In the genomic region with DNA sequence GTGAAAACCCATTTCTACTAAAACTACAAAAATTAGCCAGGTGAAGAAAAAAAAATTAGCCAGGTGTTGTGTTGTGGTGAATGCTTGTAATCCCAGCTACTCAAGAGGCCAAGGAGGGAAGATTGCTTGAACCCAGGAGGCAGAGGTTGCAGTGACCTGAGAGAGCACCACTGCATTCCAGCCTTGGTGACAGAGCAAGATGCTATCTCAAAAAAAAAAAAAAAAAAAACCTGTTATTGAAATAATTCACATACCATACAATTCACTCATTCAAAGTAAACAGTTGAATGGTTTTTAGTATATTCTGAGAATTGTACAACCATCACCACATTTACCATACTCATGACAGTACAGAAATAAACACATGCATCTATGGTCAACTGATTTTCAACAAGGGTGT, we compare ENCODE assay signal across 1 cellular context.
TF ChIP-seq lines count a peak whose summit lies in the region.

No MANE protein-coding gene starts in this region.

TF ChIP-seq in GM12878, 131 proteins besides CTCF, POLR2A, EP300 and RAD21 (continued from another document):
- TF ChIP-seq, protein P1, sequence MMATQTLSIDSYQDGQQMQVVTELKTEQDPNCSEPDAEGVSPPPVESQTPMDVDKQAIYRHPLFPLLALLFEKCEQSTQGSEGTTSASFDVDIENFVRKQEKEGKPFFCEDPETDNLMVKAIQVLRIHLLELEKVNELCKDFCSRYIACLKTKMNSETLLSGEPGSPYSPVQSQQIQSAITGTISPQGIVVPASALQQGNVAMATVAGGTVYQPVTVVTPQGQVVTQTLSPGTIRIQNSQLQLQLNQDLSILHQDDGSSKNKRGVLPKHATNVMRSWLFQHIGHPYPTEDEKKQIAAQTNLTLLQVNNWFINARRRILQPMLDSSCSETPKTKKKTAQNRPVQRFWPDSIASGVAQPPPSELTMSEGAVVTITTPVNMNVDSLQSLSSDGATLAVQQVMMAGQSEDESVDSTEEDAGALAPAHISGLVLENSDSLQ (IDR thresholded peaks at IDR 0.05), result no peak
- TF ChIP-seq ZZZ3 (IDR thresholded peaks at IDR 0.05; ENCODE audit: control insufficient read depth, insufficient read length, low read depth) (no peak), KDM1A (IDR thresholded peaks at IDR 0.05; ENCODE audit: borderline replicate concordance) (no peak), IRF4 (IDR thresholded peaks at IDR 0.05; ENCODE audit: low read depth, low read length) (no peak), SMARCA5 (IDR thresholded peaks at IDR 0.05) (no peak), FOXM1 (IDR thresholded peaks at IDR 0.05; ENCODE audit: low read depth, low read length) (no peak)
